ENCODE assay signal across 18 cellular contexts in the genomic region with DNA sequence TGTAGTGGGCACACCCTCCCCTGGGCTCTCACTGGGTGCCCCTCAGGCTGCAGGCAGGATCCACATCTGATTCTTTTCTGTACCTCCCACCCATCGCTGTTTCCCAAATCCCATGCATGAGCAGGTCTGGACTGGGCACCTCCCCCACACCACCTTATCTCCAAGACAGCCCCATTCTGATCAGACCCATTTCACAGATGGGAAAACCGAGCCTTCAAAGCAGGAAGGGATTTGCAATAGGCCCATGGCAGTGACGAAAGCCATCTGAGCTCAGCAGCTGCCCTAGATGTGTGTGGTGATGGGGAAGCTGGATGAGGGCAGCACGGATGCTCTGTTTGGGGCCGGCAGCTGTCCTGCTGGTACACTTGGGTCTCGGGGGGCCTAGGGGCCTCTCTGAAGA. TPM values are rescaled to one million over a fixed set of nuclear protein-coding genes. Genes with fewer than 3 reads are reported as not detected.
DNase-seq lines count a peak whose midpoint lies in the region; ATAC-seq and TF ChIP-seq lines count a peak whose summit lies in the region.
"Had no signal": no experiment of that assay in that cellular context is flagged by ENCODE, and none has a peak within 500 bp of the region (broad histone marks: within the 10 kb centered on the region; RNA-seq: fewer than 3 reads in every experiment).

No MANE protein-coding gene starts in this region.

- H3K27ac ChIP-seq in breast epithelium (no peak overlapping the region), RWPE2 (ENCODE audit: poor library complexity, severe bottlenecking) (peak overlapping the region; percentile 85), foreskin keratinocyte (peak overlapping the region; percentile 89), suprapubic skin (peak overlapping the region; percentile 35)

- CTCF ChIA-PET in MCF 10A (lab: Yijun Ruan, JAX): no interaction called here

- no peaks in the 10 kb centered on the region for H3K36me3 ChIP-seq in breast epithelium
- no peaks in the 10 kb centered on the region for H3K36me3 ChIP-seq in RWPE2 (ENCODE audit: low read depth)
- H3K36me3 ChIP-seq in suprapubic skin: no peaks in the 10 kb centered on the region
- H3K36me3 ChIP-seq: MG63 had no signal

- POLR2A ChIA-PET in MCF 10A (lab: Yijun Ruan, JAX): no interaction called here

- H3K9me3 Mint-ChIP-seq in MCF 10A (ENCODE audit: unreplicated experiment): peaks cover 7% of the 10 kb centered on the region
- H3K9me3 Mint-ChIP-seq: CD4-positive, alpha-beta T cell had no signal

- no peak; the same call in 2 of the 3 replicates for ATAC-seq in RWPE2 (ENCODE audit: low read depth)
- ATAC-seq in foreskin keratinocyte: no peak
- ATAC-seq in HG02973 (IDR thresholded peaks at IDR 0.05; ENCODE audit: unreplicated experiment): no peak
- no peak for ATAC-seq in GM18909 (IDR thresholded peaks at IDR 0.05; ENCODE audit: poor library complexity, unreplicated experiment)

- no peak for DNase-seq in MCF 10A (ENCODE audit: unreplicated experiment)
- DNase-seq in breast epithelium (ENCODE audit: low spot score in 2 of 2): no peak
- DNase-seq in RWPE2 (ENCODE audit: low spot score): no peak
- DNase-seq in foreskin keratinocyte: no peak
- no peak for DNase-seq in suprapubic skin (ENCODE audit: low spot score in 2 of 2)
- DNase-seq in GDM1 (lab: John Stamatoyannopoulos, UW): no peak
- DNase-seq: 8988T; Caco-2; CD4-positive, alpha-beta T cell; GOT3; Karpas-422; NCI-H1048; NCI-H524 treated with DMSO at 0.1 percent for 48 hours; Right ventricle myocardium superior had no signal

- no peaks in the 10 kb centered on the region for H3K27me3 Mint-ChIP-seq in MCF 10A (ENCODE audit: insufficient read depth, unreplicated experiment)

- peak overlapping the region; percentile 66 for H3K4me3 Mint-ChIP-seq in MCF 10A (ENCODE audit: unreplicated experiment)
- H3K4me3 Mint-ChIP-seq: B cell; CD4-positive, alpha-beta T cell had no signal

- H3K27me3 ChIP-seq in breast epithelium (peaks cover 0 to 8% of the 10 kb centered on the region in 2 donors), RWPE2 (ENCODE audit: insufficient read depth, poor library complexity, severe bottlenecking) (no peaks in the 10 kb centered on the region), foreskin keratinocyte (no peaks in the 10 kb centered on the region), suprapubic skin (peaks cover 39% of the 10 kb centered on the region)
- H3K27me3 ChIP-seq: MG63 had no signal

- no peak for TF ChIP-seq EP300 in suprapubic skin (IDR thresholded peaks at IDR 0.05)

- H3K9me3 ChIP-seq in breast epithelium (no peaks in the 10 kb centered on the region), RWPE2 (ENCODE audit: severe bottlenecking) (no peaks in the 10 kb centered on the region), suprapubic skin (no peaks in the 10 kb centered on the region)
- H3K9me3 ChIP-seq: Caco-2, MG63 had no signal

- BruUV-seq in MCF 10A (replicated peaks; lab: Mats Ljungman, UMichigan): no TSS peak

- H3K4me3 ChIP-seq in breast epithelium (no peak overlapping the region), RWPE2 (ENCODE audit: severe bottlenecking) (no peak overlapping the region), suprapubic skin (no peak overlapping the region)
- H3K4me3 ChIP-seq: MG63 had no signal

- H3K4me1 ChIP-seq in breast epithelium: peaks cover 0 to 8% of the 10 kb centered on the region in 2 donors
- H3K4me1 ChIP-seq in RWPE2 (ENCODE audit: insufficient read depth, poor library complexity, severe bottlenecking): peaks cover 17% of the 10 kb centered on the region
- peaks cover 24% of the 10 kb centered on the region for H3K4me1 ChIP-seq in foreskin keratinocyte
- peaks cover 7% of the 10 kb centered on the region for H3K4me1 ChIP-seq in suprapubic skin
- H3K4me1 ChIP-seq: Caco-2 had no signal

- intact Hi-C loops in MCF 10A (cut with micrococcal nuclease): loop anchor here (2.0 kb wide), 1 partner anchor 17 kb away; no protein-coding TSS in a partner anchor
- intact Hi-C loops in breast epithelium (cut with DNase I; ENCODE audit: low total_unique reads): no loop called here

- H3K4me1 Mint-ChIP-seq in MCF 10A (ENCODE audit: insufficient read depth, unreplicated experiment): peaks cover 24% of the 10 kb centered on the region
- H3K4me1 Mint-ChIP-seq: B cell had no signal

- peak overlapping the region; percentile 83 for H3K27ac Mint-ChIP-seq in MCF 10A (ENCODE audit: low read depth, unreplicated experiment)
- H3K27ac Mint-ChIP-seq: B cell; CD4-positive, alpha-beta T cell had no signal

- no peak for TF ChIP-seq CTCF in MCF 10A (IDR thresholded peaks at IDR 0.05; ENCODE audit: unreplicated experiment)
- no peak for TF ChIP-seq CTCF in breast epithelium (IDR thresholded peaks at IDR 0.05)
- no peak for TF ChIP-seq CTCF in RWPE2 (IDR thresholded peaks at IDR 0.05; ENCODE audit: poor library complexity, severe bottlenecking)
- no peak for TF ChIP-seq CTCF in foreskin keratinocyte (conservative IDR thresholded peaks at IDR 0.05)
- no peak for TF ChIP-seq CTCF in suprapubic skin (IDR thresholded peaks at IDR 0.05)

- H3K36me3 Mint-ChIP-seq in MCF 10A (ENCODE audit: insufficient read depth, unreplicated experiment): no peaks in the 10 kb centered on the region

- 82% methylated on average over 6 of the region's 6 CpGs for WGBS in suprapubic skin

- TF ChIP-seq POLR2A in breast epithelium (IDR thresholded peaks at IDR 0.05) (no peak), suprapubic skin (IDR thresholded peaks at IDR 0.05) (no peak)

RNA-seq across cellular contexts. Expression of gene WNT7B, which starts 41.4 kb away (rescaled TPM):
- total RNA-seq in MCF 10A (2022) (0.28 and 0.39 TPM in 2 replicates), breast epithelium (1 to 10 TPM in 2 of 3 donors, not detected in 1; 2.2 to 2.9 TPM), foreskin keratinocyte (9.5 and 41.8 TPM in 2 replicates), suprapubic skin (10 to 100 TPM; 18.7 to 54.4 (median 44.1) TPM)
- 14.0 and 50.2 TPM in 2 replicates for polyA plus RNA-seq in foreskin keratinocyte
- total RNA-seq: CD4-positive, alpha-beta T cell; Right ventricle myocardium superior had no signal

Comparison
In these comparisons a context has a peak if more than half of its experiments do, and no peak if none do; other contexts are left out.
1. H3K27ac ChIP-seq: peak in RWPE2 (single experiment), foreskin keratinocyte (single experiment) and suprapubic skin (single experiment); none in breast epithelium (0 of 2).